19 cellular contexts compared by ENCODE assay signal in genomic region chr9:79698988-79699387, GRCh38.
DNase-seq lines count a peak whose midpoint lies in the region; ATAC-seq and TF ChIP-seq lines count a peak whose summit lies in the region.
"Had no signal": no experiment of that assay in that cellular context is flagged by ENCODE, and none has a peak within 500 bp of the region (broad histone marks: within the 10 kb centered on the region; RNA-seq: fewer than 3 reads in every experiment).

No MANE protein-coding gene starts in this region.

- DNase-seq in activated T-cell treated with anti-CD3 and anti-CD28 coated beads, Interleukin-2, amount 50 U/mL, for 72 hours = no peak
- DNase-seq in activated T-cell treated with anti-CD3 and anti-CD28 coated beads, Interleukin-2, amount 50 U/mL, for 48 hours = no peak
- DNase-seq in CD14-positive monocyte (ENCODE audit: low spot score) = no peak
- DNase-seq in NCI-H2196 treated with DMSO at 0.1 percent for 48 hours (lab: John Stamatoyannopoulos, UW; ENCODE audit: unreplicated experiment) = no peak
- DNase-seq: C1 segment of cervical spinal cord; Caco-2; CD4-positive, CD25-positive, alpha-beta regulatory T cell; CD8-positive, alpha-beta T cell; DMS153; DMS79; EL; GDM1; H9 had no signal

- intact Hi-C loops in CD14-positive monocyte (cut with micrococcal nuclease) = no loop called here

- H3K4me3 Mint-ChIP-seq in activated T-cell treated with anti-CD3 and anti-CD28 coated beads, Interleukin-2, amount 50 U/mL, for 72 hours = no peak overlapping the region
- no peak overlapping the region for H3K4me3 Mint-ChIP-seq in CD14-positive monocyte
- H3K4me3 Mint-ChIP-seq in activated T-helper 17 cell treated with anti-CD3 and anti-CD28 coated beads, Interleukin-2, amount 50 U/mL, for 72 hours = no peak overlapping the region
- H3K4me3 Mint-ChIP-seq in stimulated activated naive CD8-positive, alpha-beta T cell treated with anti-CD3 and anti-CD28 coated beads, Interleukin-15, Interleukin-2, amounts not matched to agents 100 ng/mL and 50 ng/mL, for 24 hours = no peak overlapping the region
- H3K4me3 Mint-ChIP-seq: CD8-positive, alpha-beta T cell; GM23338; H9 had no signal

- no peak overlapping the region for H3K27ac Mint-ChIP-seq in activated T-cell treated with anti-CD3 and anti-CD28 coated beads, Interleukin-2, amount 50 U/mL, for 72 hours
- H3K27ac Mint-ChIP-seq in CD14-positive monocyte = peak overlapping the region in 4 of 7 donors; percentile 10 to 68 (median 41)
- H3K27ac Mint-ChIP-seq in activated T-helper 17 cell treated with anti-CD3 and anti-CD28 coated beads, Interleukin-2, amount 50 U/mL, for 72 hours = no peak overlapping the region
- H3K27ac Mint-ChIP-seq in stimulated activated naive CD8-positive, alpha-beta T cell treated with anti-CD3 and anti-CD28 coated beads, Interleukin-15, Interleukin-2, amounts not matched to agents 100 ng/mL and 50 ng/mL, for 24 hours = peak overlapping the region; percentile 77
- H3K27ac Mint-ChIP-seq: CD8-positive, alpha-beta T cell; GM23338; H9 had no signal

- H3K9me3 Mint-ChIP-seq in activated T-cell treated with anti-CD3 and anti-CD28 coated beads, Interleukin-2, amount 50 U/mL, for 72 hours = no peaks in the 10 kb centered on the region
- H3K9me3 Mint-ChIP-seq in CD14-positive monocyte = peaks cover 0 to 3% (median 0%) of the 10 kb centered on the region in 7 donors
- H3K9me3 Mint-ChIP-seq in activated T-helper 17 cell treated with anti-CD3 and anti-CD28 coated beads, Interleukin-2, amount 50 U/mL, for 72 hours = no peaks in the 10 kb centered on the region
- H3K9me3 Mint-ChIP-seq in stimulated activated naive CD8-positive, alpha-beta T cell treated with anti-CD3 and anti-CD28 coated beads, Interleukin-15, Interleukin-2, amounts not matched to agents 100 ng/mL and 50 ng/mL, for 24 hours = no peaks in the 10 kb centered on the region
- H3K9me3 Mint-ChIP-seq: CD4-positive, CD25-positive, alpha-beta regulatory T cell; CD8-positive, alpha-beta T cell; GM23338; H9 had no signal

- H3K27me3 Mint-ChIP-seq in activated T-cell treated with anti-CD3 and anti-CD28 coated beads, Interleukin-2, amount 50 U/mL, for 72 hours (ENCODE audit: low read depth) = no peaks in the 10 kb centered on the region
- peaks cover 0 to 1% (median 0%) of the 10 kb centered on the region in 3 donors for H3K27me3 Mint-ChIP-seq in CD14-positive monocyte (ENCODE audit: low read depth in 3 of 3)
- H3K27me3 Mint-ChIP-seq in activated T-helper 17 cell treated with anti-CD3 and anti-CD28 coated beads, Interleukin-2, amount 50 U/mL, for 72 hours = no peaks in the 10 kb centered on the region
- H3K27me3 Mint-ChIP-seq in stimulated activated naive CD8-positive, alpha-beta T cell treated with anti-CD3 and anti-CD28 coated beads, Interleukin-15, Interleukin-2, amounts not matched to agents 100 ng/mL and 50 ng/mL, for 24 hours = no peaks in the 10 kb centered on the region
- H3K27me3 Mint-ChIP-seq: CD4-positive, CD25-positive, alpha-beta regulatory T cell had no signal

- H3K36me3 Mint-ChIP-seq in activated T-cell treated with anti-CD3 and anti-CD28 coated beads, Interleukin-2, amount 50 U/mL, for 72 hours (ENCODE audit: insufficient read depth in 2 of 2) = no peaks in the 10 kb centered on the region
- peaks cover 9 to 17% of the 10 kb centered on the region in 2 donors for H3K36me3 Mint-ChIP-seq in CD14-positive monocyte
- H3K36me3 Mint-ChIP-seq in activated T-helper 17 cell treated with anti-CD3 and anti-CD28 coated beads, Interleukin-2, amount 50 U/mL, for 72 hours (ENCODE audit: low read depth) = peaks cover 4% of the 10 kb centered on the region
- peaks cover 5% of the 10 kb centered on the region for H3K36me3 Mint-ChIP-seq in stimulated activated naive CD8-positive, alpha-beta T cell treated with anti-CD3 and anti-CD28 coated beads, Interleukin-15, Interleukin-2, amounts not matched to agents 100 ng/mL and 50 ng/mL, for 24 hours (ENCODE audit: low read depth)

- TF ChIP-seq CTCF in CD14-positive monocyte (IDR thresholded peaks at IDR 0.05) = no peak

- peaks cover 37% of the 10 kb centered on the region for H3K4me1 Mint-ChIP-seq in activated T-cell treated with anti-CD3 and anti-CD28 coated beads, Interleukin-2, amount 50 U/mL, for 72 hours (ENCODE audit: low read depth)
- H3K4me1 Mint-ChIP-seq in CD14-positive monocyte = peaks cover 43% of the 10 kb centered on the region
- H3K4me1 Mint-ChIP-seq in activated T-helper 17 cell treated with anti-CD3 and anti-CD28 coated beads, Interleukin-2, amount 50 U/mL, for 72 hours = peaks cover 14% of the 10 kb centered on the region
- H3K4me1 Mint-ChIP-seq in stimulated activated naive CD8-positive, alpha-beta T cell treated with anti-CD3 and anti-CD28 coated beads, Interleukin-15, Interleukin-2, amounts not matched to agents 100 ng/mL and 50 ng/mL, for 24 hours (ENCODE audit: low read depth) = peaks cover 56% of the 10 kb centered on the region

- peak; percentile 7 to 32 for ATAC-seq in activated T-cell treated with anti-CD3 and anti-CD28 coated beads, Interleukin-2, amount 50 U/mL, for 72 hours (replicated peaks in 1 of 2)
- peak; percentile 44 for ATAC-seq in activated T-helper 17 cell treated with anti-CD3 and anti-CD28 coated beads, Interleukin-2, amount 50 U/mL, for 72 hours (replicated peaks)
- no peak for ATAC-seq in GM19463 (IDR thresholded peaks at IDR 0.05; ENCODE audit: unreplicated experiment)
- ATAC-seq: CD8-positive, alpha-beta T cell; GM12878; GM23338; HCT116 had no signal

Comparison
In these comparisons a context has a peak if more than half of its experiments do, and no peak if none do; other contexts are left out.
1. H3K27ac Mint-ChIP-seq: peak in CD14-positive monocyte (4 of 7) and stimulated activated naive CD8-positive, alpha-beta T cell treated with anti-CD3 and anti-CD28 coated beads, Interleukin-15, Interleukin-2, amounts not matched to agents 100 ng/mL and 50 ng/mL, for 24 hours (single experiment); none in activated T-cell treated with anti-CD3 and anti-CD28 coated beads, Interleukin-2, amount 50 U/mL, for 72 hours (single experiment) and activated T-helper 17 cell treated with anti-CD3 and anti-CD28 coated beads, Interleukin-2, amount 50 U/mL, for 72 hours (single experiment).